24 cellular contexts compared by ENCODE assay signal in genomic region chr12:105980048-105980447, GRCh38.
"Had no signal": no experiment of that assay in that cellular context is flagged by ENCODE, and none has a peak within 500 bp of the region (broad histone marks: within the 10 kb centered on the region; RNA-seq: fewer than 3 reads in every experiment).

No MANE protein-coding gene starts in this region.

- H3K4me3 ChIP-seq: ascending aorta, heart right ventricle, pancreas, tibial artery had no signal

- H3K27ac ChIP-seq: ascending aorta, brain microvascular endothelial cell, neutrophil, pancreas, tibial artery, VCaP had no signal

- H3K4me1 ChIP-seq: ascending aorta, pancreas had no signal

- ATAC-seq: activated CD4-positive, CD25-positive, alpha-beta regulatory T cell treated with anti-CD3 and anti-CD28 coated beads, Interleukin-2, amount 50 U/mL, for 24 hours; activated CD8-positive, alpha-beta memory T cell treated with anti-CD3 and anti-CD28 coated beads, Interleukin-2, amount 10 ng/mL, durations not matched to agents 7 days and 5 days; activated CD8-positive, alpha-beta T cell treated with anti-CD3 and anti-CD28 coated beads for 36 hours; activated naive CD4-positive, alpha-beta T cell treated with anti-CD3 and anti-CD28 coated beads, Interleukin-2, amount 50 U/mL, for 72 hours; left cardiac atrium; pancreas; right cardiac atrium; stimulated activated naive CD8-positive, alpha-beta T cell treated with anti-CD3 and anti-CD28 coated beads, Interleukin-15, amount 100 ng/mL, for 72 hours had no signal

- DNase-seq: activated CD4-positive, alpha-beta T cell treated with anti-CD3 and anti-CD28 coated beads, Interleukin-2, amount 10 ng/mL, durations not matched to agents 7 days and 5 days; activated CD8-positive, alpha-beta memory T cell treated with anti-CD3 and anti-CD28 coated beads, Interleukin-2, amount 10 ng/mL, durations not matched to agents 7 days and 5 days; activated CD8-positive, alpha-beta T cell treated with anti-CD3 and anti-CD28 coated beads for 36 hours; activated gamma-delta T cell treated with Interleukin-2 at 50 U/mL for 16 hours; activated T-cell treated with anti-CD3 and anti-CD28 coated beads for 4 hours; brain microvascular endothelial cell; caudate nucleus; dermis blood vessel endothelial cell; effector CD8-positive, alpha-beta T cell; erythroblast; foreskin fibroblast; heart right ventricle; islet precursor cell; left cardiac atrium; pancreas; stimulated activated CD4-positive, alpha-beta T cell treated with anti-CD3 and anti-CD28 coated beads, Interleukin-12 subunit alpha, Interleukin-12 subunit beta, amount 100 ng/mL, for 4 hours; stimulated activated naive CD8-positive, alpha-beta T cell treated with anti-CD3 and anti-CD28 coated beads, Interleukin-15, amount 100 ng/mL, for 72 hours; tibial artery had no signal

- H3K36me3 ChIP-seq: ascending aorta, brain microvascular endothelial cell, heart right ventricle, neutrophil, pancreas, tibial artery had no signal

- H3K9me3 ChIP-seq: ascending aorta, heart right ventricle, neutrophil, pancreas, tibial artery had no signal
